In genomic region chr5:165565921-165566320, GRCh38 we compare ENCODE assay signal across 28 cellular contexts.
"Had no signal": no experiment of that assay in that cellular context is flagged by ENCODE, and none has a peak within 500 bp of the region (broad histone marks: within the 10 kb centered on the region; RNA-seq: fewer than 3 reads in every experiment).

No MANE protein-coding gene starts in this region.

- DNase-seq: cerebellar nuclear complex; cortex of kidney; effector memory CD8-positive, alpha-beta T cell; erythroblast; esophagus squamous epithelium; foreskin melanocyte; glutamatergic neuron; hypothalamus; immature natural killer cell; islet precursor cell; kidney glomerular epithelial cell; naive thymus-derived CD8-positive, alpha-beta T cell; nephron progenitor cell; occipital lobe; ovary; posterior cingulate gyrus; psoas muscle; right lobe of liver; small intestine; stimulated activated CD4-positive, alpha-beta T cell treated with anti-CD3 and anti-CD28 coated beads, Interleukin-15, amount 100 ng/mL, for 24 hours; stimulated activated CD4-positive, alpha-beta T cell treated with anti-CD3 and anti-CD28 coated beads, Interleukin-2, amount 100 ng/mL, for 48 hours; stimulated activated naive B cell treated with anti-CD40 and anti-IgM and Interleukin-4, amounts not matched to agents 10 μg/mL and 1 μg/mL and 100 μg/mL, for 72 hours; stimulated activated naive CD8-positive, alpha-beta T cell treated with anti-CD3 and anti-CD28 coated beads, Interleukin-15, amount 100 ng/mL, for 72 hours; transverse colon; upper lobe of right lung; uterus had no signal

- H3K4me3 ChIP-seq: esophagus squamous epithelium, lung, ovary, psoas muscle, right lobe of liver, suprapubic skin, transverse colon, upper lobe of right lung, uterus had no signal

- H3K27me3 ChIP-seq: esophagus squamous epithelium, ovary, right lobe of liver, suprapubic skin, transverse colon, upper lobe of right lung, uterus had no signal

- H3K27ac ChIP-seq: esophagus squamous epithelium, ovary, psoas muscle, right lobe of liver, suprapubic skin, transverse colon, upper lobe of right lung, uterus had no signal

- H3K9me3 ChIP-seq: esophagus squamous epithelium, ovary, psoas muscle, right lobe of liver, suprapubic skin, transverse colon, upper lobe of right lung, uterus had no signal

- H3K36me3 ChIP-seq: esophagus squamous epithelium, ovary, right lobe of liver, suprapubic skin, transverse colon, upper lobe of right lung, uterus had no signal

- H3K4me1 ChIP-seq: esophagus squamous epithelium, psoas muscle, right lobe of liver, suprapubic skin, transverse colon, upper lobe of right lung, uterus had no signal

- ATAC-seq: effector memory CD8-positive, alpha-beta T cell; naive thymus-derived CD8-positive, alpha-beta T cell; psoas muscle; right lobe of liver; stimulated activated naive B cell treated with anti-CD40 and anti-IgM and Interleukin-4, amounts not matched to agents 10 μg/mL and 1 μg/mL and 100 μg/mL, for 72 hours; stimulated activated naive CD8-positive, alpha-beta T cell treated with anti-CD3 and anti-CD28 coated beads, Interleukin-15, amount 100 ng/mL, for 72 hours; upper lobe of right lung had no signal
